In the genomic region with DNA sequence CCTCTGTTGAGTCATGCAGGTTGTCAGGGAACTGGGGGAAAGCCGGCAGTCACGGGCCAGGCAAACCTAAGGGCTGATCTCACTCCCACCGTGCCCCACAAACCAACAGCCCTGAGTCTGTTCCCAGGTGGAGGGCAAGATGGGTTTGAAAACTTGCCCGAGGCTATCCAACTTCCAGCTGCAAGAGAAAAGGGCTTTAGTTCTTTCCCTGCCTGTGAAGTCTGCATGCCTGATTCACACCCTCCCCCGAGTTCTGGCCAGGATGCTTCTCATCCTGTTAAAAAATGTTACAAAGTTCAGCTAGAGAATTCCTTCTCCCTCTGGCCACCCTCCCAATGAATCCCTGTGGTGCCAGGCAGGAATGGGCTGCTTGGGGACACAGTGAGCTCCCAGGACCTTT, we compare ENCODE assay signal across 32 cellular contexts. TPM values are rescaled to one million over a fixed set of nuclear protein-coding genes. Genes with fewer than 3 reads are reported as not detected.
"Had no signal": no experiment of that assay in that cellular context is flagged by ENCODE, and none has a peak within 500 bp of the region (broad histone marks: within the 10 kb centered on the region; RNA-seq: fewer than 3 reads in every experiment).

No MANE protein-coding gene starts in this region.

- H3K27me3 ChIP-seq: ascending aorta, cardiac muscle cell had no signal

- H3K4me3 Mint-ChIP-seq: activated B cell treated with CpG ODN at 0.5 μM for 24 hours; activated CD4-positive, alpha-beta memory T cell treated with anti-CD3 and anti-CD28 coated beads for 36 hours; activated naive CD8-positive, alpha-beta T cell treated with anti-CD3 and anti-CD28 coated beads, Interleukin-2, amount 10 ng/mL, durations not matched to agents 7 days and 5 days; activated T-cell treated with anti-CD3 and anti-CD28 coated beads, Interleukin-2, amount 50 U/mL, for 4 hours; activated T-helper 1 cell treated with anti-CD3 and anti-CD28 coated beads, Interleukin-12 subunit alpha, Interleukin-12 subunit beta, Interleukin-2, Interleukin-4 antibody, amounts not matched to agents 30 ng/mL and 10 ng/mL and 1 ng/mL, durations not matched to agents 14 hours and 24 hours and 36 hours; central memory CD8-positive, alpha-beta T cell had no signal

- H3K4me3 ChIP-seq: ascending aorta, cardiac muscle cell had no signal

- DNase-seq: activated B cell treated with CpG ODN at 0.5 μM for 24 hours; activated CD4-positive, alpha-beta memory T cell treated with anti-CD3 and anti-CD28 coated beads for 36 hours; activated CD4-positive, alpha-beta T cell treated with anti-CD3 and anti-CD28 coated beads for 4 hours; activated CD4-positive, alpha-beta T cell treated with anti-CD3 and anti-CD28 coated beads, Interleukin-2, amount 50 U/mL, for 1 hour; activated CD4-positive, CD25-positive, alpha-beta regulatory T cell treated with anti-CD3 and anti-CD28 coated beads, Interleukin-2, amount 50 U/mL, for 72 hours; activated CD8-positive, alpha-beta memory T cell treated with anti-CD3 and anti-CD28 coated beads, Interleukin-2, amount 50 U/mL, for 4 hours; activated effector memory CD4-positive, alpha-beta T cell treated with Interleukin-2 at 50 U/mL for 16 hours; activated naive CD4-positive, alpha-beta T cell; activated naive CD4-positive, alpha-beta T cell treated with anti-CD3 and anti-CD28 coated beads, Interleukin-2, amount 50 U/mL, for 16 hours; activated naive CD8-positive, alpha-beta T cell treated with anti-CD3 and anti-CD28 coated beads, Interleukin-2, amount 10 ng/mL, durations not matched to agents 7 days and 5 days; activated T-cell treated with anti-CD3 and anti-CD28 coated beads for 4 hours; activated T-cell treated with anti-CD3 and anti-CD28 coated beads, Interleukin-2, amount 50 U/mL, for 4 hours; amygdala; NCI-H1105; NCI-H1417 treated with DMSO at 0.1 percent for 48 hours; NCI-H187 treated with DMSO at 0.1 percent for 48 hours; NCI-H2081; NCI-H2171 treated with DMSO at 0.1 percent for 48 hours; NCI-H2227 treated with DMSO at 0.1 percent for 48 hours; NCI-H446 treated with DMSO at 0.1 percent for 48 hours; NCI-H524 treated with DMSO at 0.1 percent for 48 hours; Right ventricle myocardium superior; SW 1271; T-helper 1 cell; T-helper 2 cell; T-helper 9 cell had no signal

- H3K27ac Mint-ChIP-seq: activated B cell treated with CpG ODN at 0.5 μM for 24 hours; activated CD4-positive, alpha-beta memory T cell treated with anti-CD3 and anti-CD28 coated beads for 36 hours; activated naive CD8-positive, alpha-beta T cell treated with anti-CD3 and anti-CD28 coated beads, Interleukin-2, amount 10 ng/mL, durations not matched to agents 7 days and 5 days; activated T-helper 1 cell treated with anti-CD3 and anti-CD28 coated beads, Interleukin-12 subunit alpha, Interleukin-12 subunit beta, Interleukin-2, Interleukin-4 antibody, amounts not matched to agents 30 ng/mL and 10 ng/mL and 1 ng/mL, durations not matched to agents 14 hours and 24 hours and 36 hours had no signal

- ATAC-seq: activated T-cell treated with anti-CD3 and anti-CD28 coated beads, Interleukin-2, amount 50 U/mL, for 4 hours had no signal

- H3K4me1 ChIP-seq: ascending aorta had no signal

- H3K27me3 Mint-ChIP-seq: activated B cell treated with CpG ODN at 0.5 μM for 24 hours; activated CD4-positive, alpha-beta memory T cell treated with anti-CD3 and anti-CD28 coated beads for 36 hours; activated naive CD8-positive, alpha-beta T cell treated with anti-CD3 and anti-CD28 coated beads, Interleukin-2, amount 10 ng/mL, durations not matched to agents 7 days and 5 days; central memory CD8-positive, alpha-beta T cell had no signal

- H3K9me3 Mint-ChIP-seq: activated B cell treated with CpG ODN at 0.5 μM for 24 hours; activated naive CD8-positive, alpha-beta T cell treated with anti-CD3 and anti-CD28 coated beads, Interleukin-2, amount 10 ng/mL, durations not matched to agents 7 days and 5 days; activated T-cell treated with anti-CD3 and anti-CD28 coated beads, Interleukin-2, amount 50 U/mL, for 4 hours; activated T-helper 1 cell treated with anti-CD3 and anti-CD28 coated beads, Interleukin-12 subunit alpha, Interleukin-12 subunit beta, Interleukin-2, Interleukin-4 antibody, amounts not matched to agents 30 ng/mL and 10 ng/mL and 1 ng/mL, durations not matched to agents 14 hours and 24 hours and 36 hours; central memory CD8-positive, alpha-beta T cell had no signal

- H3K9me3 ChIP-seq: ascending aorta had no signal

- H3K4me1 Mint-ChIP-seq: activated B cell treated with CpG ODN at 0.5 μM for 24 hours; activated naive CD8-positive, alpha-beta T cell treated with anti-CD3 and anti-CD28 coated beads, Interleukin-2, amount 10 ng/mL, durations not matched to agents 7 days and 5 days; central memory CD8-positive, alpha-beta T cell had no signal

- H3K36me3 ChIP-seq: ascending aorta, cardiac muscle cell had no signal

- H3K27ac ChIP-seq: ascending aorta, cardiac muscle cell, VCaP had no signal

- H3K36me3 Mint-ChIP-seq: activated naive CD8-positive, alpha-beta T cell treated with anti-CD3 and anti-CD28 coated beads, Interleukin-2, amount 10 ng/mL, durations not matched to agents 7 days and 5 days had no signal

RNA-seq across cellular contexts. Expression of gene MYO16, which starts 33.1 kb away (rescaled TPM):
- total RNA-seq: activated B cell treated with CpG ODN at 0.5 μM for 24 hours; activated T-helper 1 cell treated with anti-CD3 and anti-CD28 coated beads, Interleukin-12 subunit alpha, Interleukin-12 subunit beta, Interleukin-2, Interleukin-4 antibody, amounts not matched to agents 30 ng/mL and 10 ng/mL and 1 ng/mL, durations not matched to agents 14 hours and 24 hours and 36 hours; ascending aorta; M059J had no signal
